ENCODE assay signal across 1 cellular context in the genomic region with DNA sequence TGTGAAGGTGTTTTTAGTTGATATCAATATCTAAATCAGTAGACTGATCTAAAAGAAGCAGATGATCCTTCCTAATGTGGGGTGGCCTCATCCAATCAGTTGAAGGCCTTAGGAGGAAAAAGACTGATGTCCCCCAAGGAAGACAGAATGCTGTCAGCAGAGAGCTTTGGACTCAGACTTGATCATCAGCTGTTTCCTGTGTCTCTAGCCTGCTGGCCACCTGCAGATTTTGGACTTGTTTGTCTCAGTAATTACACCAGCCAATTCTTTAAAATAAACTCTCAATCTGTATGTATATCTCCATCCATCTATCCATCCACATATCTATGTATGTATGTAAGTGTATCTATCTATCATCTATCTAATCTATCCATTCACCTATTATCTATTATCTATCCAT.
TF ChIP-seq lines count a peak whose summit lies in the region.

No MANE protein-coding gene starts in this region.

TF ChIP-seq in IMR-90, 13 proteins besides CTCF, POLR2A, EP300 and RAD21 (continued from another document):
- TF ChIP-seq NFE2L2 (IDR thresholded peaks at IDR 0.05; ENCODE audit: low read depth, low read length) (no peak), RCOR1 (IDR thresholded peaks at IDR 0.05; ENCODE audit: insufficient replicate concordance, low read length) (no peak), BHLHE40 (IDR thresholded peaks at IDR 0.05; ENCODE audit: low read depth, low read length) (no peak)
